Comparison of ENCODE assay signal across 1 cellular context in the genomic region with DNA sequence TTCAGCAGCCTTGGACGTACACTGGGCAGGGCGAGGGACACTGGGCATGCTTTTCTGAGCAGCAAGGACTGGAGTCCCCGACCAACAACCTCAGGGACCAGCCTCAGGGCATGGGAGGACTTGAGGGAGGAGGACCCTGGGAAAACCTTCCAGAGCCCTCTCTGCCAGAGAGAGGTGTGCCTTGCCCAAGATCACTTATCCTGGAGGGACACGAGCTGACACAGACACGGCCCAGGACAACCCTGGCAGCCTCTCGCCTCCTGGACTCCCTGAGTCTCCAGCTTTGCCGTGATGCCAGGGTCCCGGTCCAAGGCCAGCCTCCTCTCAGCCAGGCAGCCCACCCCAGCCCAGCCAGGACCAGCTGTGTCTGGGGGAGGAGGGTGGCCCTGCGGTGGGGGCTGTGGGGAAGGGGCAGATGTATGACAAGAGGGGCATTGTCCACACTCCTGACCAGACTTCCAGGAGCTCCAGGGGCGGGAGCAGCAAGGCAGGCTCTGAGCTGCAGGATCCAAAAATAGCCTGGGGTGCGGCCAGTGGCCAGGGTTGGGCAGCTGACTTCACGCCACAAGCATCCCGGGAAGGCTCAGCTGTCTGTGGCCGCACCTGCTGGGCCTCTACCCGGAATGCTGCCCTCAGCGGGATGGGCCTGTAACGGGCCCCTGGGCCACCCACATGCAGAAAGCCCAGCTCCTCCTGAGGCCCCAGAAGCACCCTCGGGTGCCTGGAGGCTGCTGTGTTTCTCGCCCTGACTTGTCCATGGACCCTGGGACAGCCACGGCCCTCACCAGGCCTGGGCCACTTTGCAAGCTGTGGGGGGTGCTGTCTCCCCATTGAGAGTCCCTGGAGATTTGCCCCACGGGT.
TF ChIP-seq lines count a peak whose summit lies in the region.

No MANE protein-coding gene starts in this region.

TF ChIP-seq in SK-N-SH, 30 proteins besides CTCF, POLR2A, EP300 and RAD21 (continued from another document):
- TF ChIP-seq FOSL2 (IDR thresholded peaks at IDR 0.05; ENCODE audit: borderline replicate concordance, low read depth), result peak; percentile 14; the same call in 1 of the 2 replicates
